18 cellular contexts compared by ENCODE assay signal in the genomic region with DNA sequence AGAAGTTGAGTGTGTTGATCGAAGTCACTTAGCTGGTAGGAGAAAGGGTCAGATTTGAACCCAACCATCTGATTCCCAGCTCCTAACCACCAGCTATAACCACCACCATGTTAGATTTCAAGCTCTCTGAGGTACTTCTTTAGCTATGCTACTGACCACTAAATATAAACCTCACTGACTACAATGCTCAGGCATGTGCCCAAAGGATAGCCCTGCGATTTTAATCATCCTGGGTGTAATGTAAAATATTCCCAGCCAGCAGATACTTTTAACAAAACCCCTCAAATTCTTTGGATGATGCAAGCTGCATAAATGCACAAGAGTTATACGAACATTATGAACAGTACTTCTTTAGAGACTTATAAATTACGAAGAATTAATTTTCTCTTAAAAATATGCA.
DNase-seq lines count a peak whose midpoint lies in the region; ATAC-seq and TF ChIP-seq lines count a peak whose summit lies in the region.
"Had no signal": no experiment of that assay in that cellular context is flagged by ENCODE, and none has a peak within 500 bp of the region (broad histone marks: within the 10 kb centered on the region; RNA-seq: fewer than 3 reads in every experiment).

No MANE protein-coding gene starts in this region.

- H3K4me1 ChIP-seq in HCT116 (ENCODE audit: control insufficient read depth in 1 of 2, insufficient read depth in 2 of 2, low read length in 2 of 2) = peaks cover 0 to 4% of the 10 kb centered on the region in 2 experiments; a peak in 1 of 4 replicates
- H3K4me1 ChIP-seq: upper lobe of right lung had no signal

- RAD21 ChIA-PET in HCT116 (lab: Charles Lee; ENCODE audit: low non-redundant PET in 1 of 2, low total read pairs in 2 of 2, uncharacterized antibody in 2 of 2, unreplicated experiment in 2 of 2) = no interaction called here

- no peaks in the 10 kb centered on the region for H3K27me3 ChIP-seq in AG04450 (ENCODE audit: control insufficient read depth, insufficient read depth, low read length)
- H3K27me3 ChIP-seq in HCT116 (ENCODE audit: insufficient read depth, low read length) = no peaks in the 10 kb centered on the region
- H3K27me3 ChIP-seq: hepatocyte, upper lobe of right lung had no signal

- H2AFZ ChIP-seq in HCT116 (ENCODE audit: low read depth, low read length, poor library complexity, severe bottlenecking) = peak overlapping the region; percentile 4
- H2AFZ ChIP-seq: hepatocyte had no signal

- TF ChIP-seq POLR2A in HCT116 (IDR thresholded peaks at IDR 0.05; ENCODE audit: borderline replicate concordance, extremely low read depth, insufficient read depth, insufficient read length) = no peak

- intact Hi-C loops in HCT116 (cut with micrococcal nuclease) = no loop called here

- POLR2A ChIA-PET in AG04450 (lab: Yijun Ruan, JAX) (interaction anchor here (0.7 to 5.5 kb wide), 5 partner anchors 27 to 120 kb away, joined by 3 to 27 read pairs (median 4); partner anchors contain the start of gene TSC22D2), HCT116 (lab: Charles Lee) (interaction anchor here (0.7 kb wide), 1 partner anchor 717 kb away, joined by 3 read pairs; no protein-coding TSS in a partner anchor)

- TF ChIP-seq RAD21 in HCT116 (IDR thresholded peaks at IDR 0.05; ENCODE audit: low read depth) = no peak

- DNase-seq in AG04450 (ENCODE audit: low read depth, low spot score) (peak; percentile 78), HCT116 (ENCODE audit: low read depth, low spot score) (no peak), astrocyte of the hippocampus (ENCODE audit: low read depth, low spot score) (peak; percentile 67), foreskin fibroblast (peak; percentile 87 to 93), HPDE6-E6E7 (ENCODE audit: extremely low spot score) (no peak), putamen (ENCODE audit: low spot score) (no peak)
- no peak for DNase-seq in stimulated activated CD4-positive, alpha-beta T cell treated with anti-CD3 and anti-CD28 coated beads, Interleukin-2, amount 100 ng/mL, for 48 hours
- DNase-seq: 8988T; activated CD4-positive, alpha-beta T cell treated with anti-CD3 and anti-CD28 coated beads for 48 hours; activated naive CD4-positive, alpha-beta T cell; CD8-positive, alpha-beta memory T cell; kidney; mesendoderm; NCI-H82; upper lobe of right lung had no signal

- no peak overlapping the region for H3K9ac ChIP-seq in HCT116 (ENCODE audit: low read length)
- H3K9ac ChIP-seq: KMS-11 had no signal

- H3K4me3 ChIP-seq in AG04450 (ENCODE audit: low read depth, low read length) (no peak overlapping the region), HCT116 (replicated peaks in 1 of 2; ENCODE audit: low read depth in 1 of 2, low read length in 2 of 2) (no peak overlapping the region), foreskin fibroblast (ENCODE audit: low read depth in 1 of 2, low read length in 2 of 2) (no peak overlapping the region)
- H3K4me3 ChIP-seq: hepatocyte, upper lobe of right lung had no signal

- TF ChIP-seq CTCF in AG04450 (IDR thresholded peaks at IDR 0.05; ENCODE audit: low read depth, low read length) (no peak), HCT116 (IDR thresholded peaks at IDR 0.05 in 2 of 3, conservative IDR thresholded peaks at IDR 0.05 in 1 of 3; ENCODE audit: borderline replicate concordance in 1 of 3, insufficient read depth in 1 of 3, low read depth in 2 of 3, low read length in 2 of 3) (no peak), foreskin fibroblast (IDR thresholded peaks at IDR 0.05; ENCODE audit: low read depth, low read length) (no peak)

- H4K20me1 ChIP-seq in HCT116 (ENCODE audit: insufficient read depth) = no peaks in the 10 kb centered on the region

- H3K36me3 ChIP-seq in HCT116 (ENCODE audit: control insufficient read depth in 1 of 2, insufficient read depth in 2 of 2, low read length in 2 of 2) = no peaks in the 10 kb centered on the region
- H3K36me3 ChIP-seq: upper lobe of right lung had no signal

- CTCF ChIA-PET in AG04450 (lab: Charles Lee) (interaction anchor here (0.6 kb wide), 1 partner anchor 356 kb away, joined by 3 read pairs; no protein-coding TSS in a partner anchor), HCT116 (lab: Charles Lee) (interaction anchor here (1.3 kb wide), 1 partner anchor 11 kb away, joined by 3 read pairs; no protein-coding TSS in a partner anchor)

- H3K9me3 ChIP-seq in AG04450 (ENCODE audit: control insufficient read depth, insufficient read depth, low read length) = no peaks in the 10 kb centered on the region
- H3K9me3 ChIP-seq in HCT116 (ENCODE audit: control insufficient read depth in 1 of 2, insufficient read depth in 1 of 2, low read depth in 1 of 2, low read length in 2 of 2) = no peaks in the 10 kb centered on the region
- H3K9me3 ChIP-seq: upper lobe of right lung had no signal

- BruUV-seq in HCT116 (replicated peaks; lab: Mats Ljungman, UMichigan) = no TSS peak

- no peaks in the 10 kb centered on the region for H3K9me2 ChIP-seq in HCT116 (ENCODE audit: insufficient read depth)

- no peak for ATAC-seq in HCT116
- ATAC-seq in HG02938 (IDR thresholded peaks at IDR 0.05; ENCODE audit: unreplicated experiment) = no peak
- ATAC-seq: upper lobe of right lung had no signal

- no peak overlapping the region for H3K4me2 ChIP-seq in HCT116 (ENCODE audit: low read length)
- H3K4me2 ChIP-seq: hepatocyte, KMS-11 had no signal

- H3K79me2 ChIP-seq in HCT116 (ENCODE audit: insufficient read depth, low read length) = no peaks in the 10 kb centered on the region
- H3K79me2 ChIP-seq: hepatocyte had no signal

- peak overlapping the region; percentile 85 for H3K27ac ChIP-seq in AG04450 (ENCODE audit: low read depth, low read length)
- H3K27ac ChIP-seq in HCT116 (ENCODE audit: low read depth, low read length) = no peak overlapping the region
- H3K27ac ChIP-seq: hepatocyte, KMS-11, upper lobe of right lung had no signal

TF ChIP-seq in HCT116, 20 proteins besides CTCF, POLR2A, EP300 and RAD21:
- TF ChIP-seq FOSL1 (IDR thresholded peaks at IDR 0.05; ENCODE audit: low read depth) = no peak
- no peak for TF ChIP-seq CBX3 (IDR thresholded peaks at IDR 0.05; ENCODE audit: low read depth)
- no peak for TF ChIP-seq CEBPB (IDR thresholded peaks at IDR 0.05; ENCODE audit: low read depth)
- TF ChIP-seq EZH2phosphoT487 (IDR thresholded peaks at IDR 0.05; ENCODE audit: borderline replicate concordance) = no peak
- TF ChIP-seq TCF7L2 (IDR thresholded peaks at IDR 0.05; ENCODE audit: borderline replicate concordance, extremely low read depth, insufficient read depth, insufficient read length) = no peak
- TF ChIP-seq SRF (IDR thresholded peaks at IDR 0.05; ENCODE audit: low read depth) = no peak
- no peak for TF ChIP-seq ATF3 (IDR thresholded peaks at IDR 0.05)
- TF ChIP-seq, protein P1, sequence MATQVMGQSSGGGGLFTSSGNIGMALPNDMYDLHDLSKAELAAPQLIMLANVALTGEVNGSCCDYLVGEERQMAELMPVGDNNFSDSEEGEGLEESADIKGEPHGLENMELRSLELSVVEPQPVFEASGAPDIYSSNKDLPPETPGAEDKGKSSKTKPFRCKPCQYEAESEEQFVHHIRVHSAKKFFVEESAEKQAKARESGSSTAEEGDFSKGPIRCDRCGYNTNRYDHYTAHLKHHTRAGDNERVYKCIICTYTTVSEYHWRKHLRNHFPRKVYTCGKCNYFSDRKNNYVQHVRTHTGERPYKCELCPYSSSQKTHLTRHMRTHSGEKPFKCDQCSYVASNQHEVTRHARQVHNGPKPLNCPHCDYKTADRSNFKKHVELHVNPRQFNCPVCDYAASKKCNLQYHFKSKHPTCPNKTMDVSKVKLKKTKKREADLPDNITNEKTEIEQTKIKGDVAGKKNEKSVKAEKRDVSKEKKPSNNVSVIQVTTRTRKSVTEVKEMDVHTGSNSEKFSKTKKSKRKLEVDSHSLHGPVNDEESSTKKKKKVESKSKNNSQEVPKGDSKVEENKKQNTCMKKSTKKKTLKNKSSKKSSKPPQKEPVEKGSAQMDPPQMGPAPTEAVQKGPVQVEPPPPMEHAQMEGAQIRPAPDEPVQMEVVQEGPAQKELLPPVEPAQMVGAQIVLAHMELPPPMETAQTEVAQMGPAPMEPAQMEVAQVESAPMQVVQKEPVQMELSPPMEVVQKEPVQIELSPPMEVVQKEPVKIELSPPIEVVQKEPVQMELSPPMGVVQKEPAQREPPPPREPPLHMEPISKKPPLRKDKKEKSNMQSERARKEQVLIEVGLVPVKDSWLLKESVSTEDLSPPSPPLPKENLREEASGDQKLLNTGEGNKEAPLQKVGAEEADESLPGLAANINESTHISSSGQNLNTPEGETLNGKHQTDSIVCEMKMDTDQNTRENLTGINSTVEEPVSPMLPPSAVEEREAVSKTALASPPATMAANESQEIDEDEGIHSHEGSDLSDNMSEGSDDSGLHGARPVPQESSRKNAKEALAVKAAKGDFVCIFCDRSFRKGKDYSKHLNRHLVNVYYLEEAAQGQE (IDR thresholded peaks at IDR 0.05; ENCODE audit: low read depth) = no peak
- no peak for TF ChIP-seq ZNF274 (IDR thresholded peaks at IDR 0.05; ENCODE audit: low read depth, low read length)
- TF ChIP-seq ELF1 (IDR thresholded peaks at IDR 0.05; ENCODE audit: borderline replicate concordance, low read depth) = no peak
- TF ChIP-seq MAX (IDR thresholded peaks at IDR 0.05) = no peak
- no peak for TF ChIP-seq EZH2 (IDR thresholded peaks at IDR 0.05)
- TF ChIP-seq YY1 (IDR thresholded peaks at IDR 0.05; ENCODE audit: extremely low read depth, insufficient replicate concordance, low read depth, low read length) = no peak

Comparison
In these comparisons a context has a peak if more than half of its experiments do, and no peak if none do; other contexts are left out.
1. DNase-seq: peak in AG04450 (single experiment), astrocyte of the hippocampus (single experiment) and foreskin fibroblast (2 of 2); none in HCT116 (single experiment), HPDE6-E6E7 (single experiment), putamen (single experiment) and stimulated activated CD4-positive, alpha-beta T cell treated with anti-CD3 and anti-CD28 coated beads, Interleukin-2, amount 100 ng/mL, for 48 hours (0 of 2).